36 cellular contexts compared by ENCODE assay signal in genomic region chrX:119453202-119453601, GRCh38.
"Had no signal": no experiment of that assay in that cellular context is flagged by ENCODE, and none has a peak within 500 bp of the region (broad histone marks: within the 10 kb centered on the region; RNA-seq: fewer than 3 reads in every experiment).

No MANE protein-coding gene starts in this region.

- H3K9me3 Mint-ChIP-seq: activated B cell treated with CpG ODN at 0.5 μM for 24 hours; activated CD8-positive, alpha-beta T cell treated with anti-CD3 and anti-CD28 coated beads for 36 hours; activated naive CD4-positive, alpha-beta T cell treated with anti-CD3 and anti-CD28 coated beads for 36 hours; activated naive CD4-positive, alpha-beta T cell treated with anti-CD3 and anti-CD28 coated beads, Interleukin-2, amount 50 U/mL, for 24 hours; activated naive CD8-positive, alpha-beta T cell treated with anti-CD3 and anti-CD28 coated beads for 36 hours; activated naive CD8-positive, alpha-beta T cell treated with anti-CD3 and anti-CD28 coated beads, Interleukin-2, amount 50 U/mL, for 24 hours; activated T-cell treated with anti-CD3 and anti-CD28 coated beads, Interleukin-2, amount 50 U/mL, for 4 hours; activated T-helper 1 cell treated with anti-CD3 and anti-CD28 coated beads, Interleukin-12 subunit alpha, Interleukin-12 subunit beta, Interleukin-2, Interleukin-4 antibody, amounts not matched to agents 30 ng/mL and 10 ng/mL and 1 ng/mL, durations not matched to agents 14 hours and 24 hours and 36 hours; activated T-helper 2 cell treated with anti-CD3 and anti-CD28 coated beads, Interferon-gamma antibody, Interleukin-2, Interleukin-4, amounts not matched to agents 10 μg/mL and 5 μg/mL and 100 μg/mL, durations not matched to agents 14 hours and 24 hours and 36 hours; central memory CD8-positive, alpha-beta T cell; dendritic cell treated with granulocyte-macrophage colony-stimulating factor and Interleukin-4, amounts not matched to agents 40 ng/mL and 50 ng/mL, for 4 days; T-helper 2 cell treated with Interferon-gamma antibody and Interleukin-4, amounts not matched to agents 5 μg/mL and 100 μg/mL, for 36 hours had no signal

- H3K27ac Mint-ChIP-seq: activated B cell treated with CpG ODN at 0.5 μM for 24 hours; activated CD8-positive, alpha-beta T cell treated with anti-CD3 and anti-CD28 coated beads for 36 hours; activated naive CD4-positive, alpha-beta T cell treated with anti-CD3 and anti-CD28 coated beads for 36 hours; activated naive CD4-positive, alpha-beta T cell treated with anti-CD3 and anti-CD28 coated beads, Interleukin-2, amount 50 U/mL, for 24 hours; activated naive CD8-positive, alpha-beta T cell treated with anti-CD3 and anti-CD28 coated beads for 36 hours; activated naive CD8-positive, alpha-beta T cell treated with anti-CD3 and anti-CD28 coated beads, Interleukin-2, amount 50 U/mL, for 24 hours; activated T-helper 1 cell treated with anti-CD3 and anti-CD28 coated beads, Interleukin-12 subunit alpha, Interleukin-12 subunit beta, Interleukin-2, Interleukin-4 antibody, amounts not matched to agents 30 ng/mL and 10 ng/mL and 1 ng/mL, durations not matched to agents 14 hours and 24 hours and 36 hours; activated T-helper 2 cell treated with anti-CD3 and anti-CD28 coated beads, Interferon-gamma antibody, Interleukin-2, Interleukin-4, amounts not matched to agents 10 μg/mL and 5 μg/mL and 100 μg/mL, durations not matched to agents 14 hours and 24 hours and 36 hours; brain; dendritic cell treated with granulocyte-macrophage colony-stimulating factor and Interleukin-4, amounts not matched to agents 40 ng/mL and 50 ng/mL, for 4 days; T-helper 2 cell treated with Interferon-gamma antibody and Interleukin-4, amounts not matched to agents 5 μg/mL and 100 μg/mL, for 36 hours had no signal

- ATAC-seq: activated CD4-positive, CD25-positive, alpha-beta regulatory T cell treated with anti-CD3 and anti-CD28 coated beads, Interleukin-2, amount 50 U/mL, for 24 hours; activated CD8-positive, alpha-beta T cell treated with anti-CD3 and anti-CD28 coated beads for 36 hours; activated naive CD8-positive, alpha-beta T cell treated with anti-CD3 and anti-CD28 coated beads, Interleukin-2, amount 50 U/mL, for 24 hours; activated T-cell treated with anti-CD3 and anti-CD28 coated beads, Interleukin-2, amount 50 U/mL, for 4 hours; foreskin keratinocyte; gastrocnemius medialis; heart left ventricle; T-helper 17 cell had no signal

- H3K4me3 ChIP-seq: adrenal gland, breast epithelium, cardiac muscle cell, coronary artery, dorsolateral prefrontal cortex, esophagus muscularis mucosa, gastrocnemius medialis, heart left ventricle had no signal

- H3K27me3 Mint-ChIP-seq: activated B cell treated with CpG ODN at 0.5 μM for 24 hours; activated CD8-positive, alpha-beta T cell treated with anti-CD3 and anti-CD28 coated beads for 36 hours; activated naive CD4-positive, alpha-beta T cell treated with anti-CD3 and anti-CD28 coated beads, Interleukin-2, amount 50 U/mL, for 24 hours; activated naive CD8-positive, alpha-beta T cell treated with anti-CD3 and anti-CD28 coated beads for 36 hours; activated naive CD8-positive, alpha-beta T cell treated with anti-CD3 and anti-CD28 coated beads, Interleukin-2, amount 50 U/mL, for 24 hours; brain; central memory CD8-positive, alpha-beta T cell; dendritic cell treated with granulocyte-macrophage colony-stimulating factor and Interleukin-4, amounts not matched to agents 40 ng/mL and 50 ng/mL, for 4 days; T-helper 17 cell had no signal

- H3K27me3 ChIP-seq: adrenal gland, breast epithelium, cardiac muscle cell, esophagus muscularis mucosa, foreskin keratinocyte, gastrocnemius medialis had no signal

- H3K4me3 Mint-ChIP-seq: activated B cell treated with CpG ODN at 0.5 μM for 24 hours; activated CD8-positive, alpha-beta T cell treated with anti-CD3 and anti-CD28 coated beads for 36 hours; activated naive CD4-positive, alpha-beta T cell treated with anti-CD3 and anti-CD28 coated beads for 36 hours; activated naive CD4-positive, alpha-beta T cell treated with anti-CD3 and anti-CD28 coated beads, Interleukin-2, amount 50 U/mL, for 24 hours; activated naive CD8-positive, alpha-beta T cell treated with anti-CD3 and anti-CD28 coated beads for 36 hours; activated naive CD8-positive, alpha-beta T cell treated with anti-CD3 and anti-CD28 coated beads, Interleukin-2, amount 50 U/mL, for 24 hours; activated T-cell treated with anti-CD3 and anti-CD28 coated beads, Interleukin-2, amount 50 U/mL, for 4 hours; activated T-helper 1 cell treated with anti-CD3 and anti-CD28 coated beads, Interleukin-12 subunit alpha, Interleukin-12 subunit beta, Interleukin-2, Interleukin-4 antibody, amounts not matched to agents 30 ng/mL and 10 ng/mL and 1 ng/mL, durations not matched to agents 14 hours and 24 hours and 36 hours; brain; central memory CD8-positive, alpha-beta T cell; dendritic cell treated with granulocyte-macrophage colony-stimulating factor and Interleukin-4, amounts not matched to agents 40 ng/mL and 50 ng/mL, for 4 days; T-helper 17 cell; T-helper 2 cell treated with Interferon-gamma antibody and Interleukin-4, amounts not matched to agents 5 μg/mL and 100 μg/mL, for 36 hours had no signal

- H3K36me3 Mint-ChIP-seq: brain had no signal

- H3K4me1 Mint-ChIP-seq: activated naive CD4-positive, alpha-beta T cell treated with anti-CD3 and anti-CD28 coated beads, Interleukin-2, amount 50 U/mL, for 24 hours; activated naive CD8-positive, alpha-beta T cell treated with anti-CD3 and anti-CD28 coated beads for 36 hours; activated naive CD8-positive, alpha-beta T cell treated with anti-CD3 and anti-CD28 coated beads, Interleukin-2, amount 50 U/mL, for 24 hours; brain; central memory CD8-positive, alpha-beta T cell; T-helper 17 cell had no signal

- H3K4me1 ChIP-seq: adrenal gland, breast epithelium, esophagus muscularis mucosa, gastrocnemius medialis, heart left ventricle had no signal

- H3K27ac ChIP-seq: adrenal gland, breast epithelium, cardiac muscle cell, coronary artery, dorsolateral prefrontal cortex, esophagus muscularis mucosa, foreskin keratinocyte, gastrocnemius medialis, heart left ventricle, WERI-Rb-1 had no signal

- H3K9me3 ChIP-seq: adrenal gland, breast epithelium, esophagus muscularis mucosa, gastrocnemius medialis, heart left ventricle had no signal

- DNase-seq: activated B cell treated with CpG ODN at 0.5 μM for 24 hours; activated CD4-positive, alpha-beta T cell treated with anti-CD3 and anti-CD28 coated beads for 48 hours; activated CD4-positive, alpha-beta T cell treated with anti-CD3 and anti-CD28 coated beads, Interleukin-2, amount 50 U/mL, for 1 hour; activated CD4-positive, alpha-beta T cell treated with anti-CD3 and anti-CD28 coated beads, Interleukin-2, amount 50 U/mL, for 48 hours; activated CD8-positive, alpha-beta memory T cell treated with anti-CD3 and anti-CD28 coated beads for 24 hours; activated CD8-positive, alpha-beta T cell treated with anti-CD3 and anti-CD28 coated beads for 36 hours; activated effector memory CD4-positive, alpha-beta T cell treated with anti-CD3 and anti-CD28 coated beads, Interleukin-2, amount 50 U/mL, for 16 hours; activated naive CD4-positive, alpha-beta T cell treated with anti-CD3 and anti-CD28 coated beads for 36 hours; activated naive CD8-positive, alpha-beta T cell treated with anti-CD3 and anti-CD28 coated beads for 36 hours; activated naive CD8-positive, alpha-beta T cell treated with anti-CD3 and anti-CD28 coated beads, Interleukin-2, amount 50 U/mL, for 24 hours; activated T-cell treated with anti-CD3 and anti-CD28 coated beads, Interleukin-2, amount 50 U/mL, for 4 hours; adrenal gland; amygdala; aorta; dorsolateral prefrontal cortex; effector memory CD4-positive, alpha-beta T cell; erythroblast; foreskin keratinocyte; gastrocnemius medialis; glutamatergic neuron; heart left ventricle; T-helper 17 cell; T1000; WERI-Rb-1 had no signal

- H3K36me3 ChIP-seq: adrenal gland, breast epithelium, cardiac muscle cell, gastrocnemius medialis, WERI-Rb-1 had no signal
